ENCODE assay signal across 1 cellular context in genomic region chr17:28523186-28523585, GRCh38.
TF ChIP-seq lines count a peak whose summit lies in the region.

No MANE protein-coding gene starts in this region.

TF ChIP-seq in K562, 482 proteins besides CTCF, POLR2A, EP300 and RAD21:
- TF ChIP-seq MCM7 (IDR thresholded peaks at IDR 0.05) (no peak), RREB1 (CRISPR knock-in tag; IDR thresholded peaks at IDR 0.05) (no peak), ZNF134 (CRISPR knock-in tag; conservative IDR thresholded peaks at IDR 0.05) (peak; percentile 86)
TF ChIP-seq in K562: peak in this region for 1.
